In the genomic region with DNA sequence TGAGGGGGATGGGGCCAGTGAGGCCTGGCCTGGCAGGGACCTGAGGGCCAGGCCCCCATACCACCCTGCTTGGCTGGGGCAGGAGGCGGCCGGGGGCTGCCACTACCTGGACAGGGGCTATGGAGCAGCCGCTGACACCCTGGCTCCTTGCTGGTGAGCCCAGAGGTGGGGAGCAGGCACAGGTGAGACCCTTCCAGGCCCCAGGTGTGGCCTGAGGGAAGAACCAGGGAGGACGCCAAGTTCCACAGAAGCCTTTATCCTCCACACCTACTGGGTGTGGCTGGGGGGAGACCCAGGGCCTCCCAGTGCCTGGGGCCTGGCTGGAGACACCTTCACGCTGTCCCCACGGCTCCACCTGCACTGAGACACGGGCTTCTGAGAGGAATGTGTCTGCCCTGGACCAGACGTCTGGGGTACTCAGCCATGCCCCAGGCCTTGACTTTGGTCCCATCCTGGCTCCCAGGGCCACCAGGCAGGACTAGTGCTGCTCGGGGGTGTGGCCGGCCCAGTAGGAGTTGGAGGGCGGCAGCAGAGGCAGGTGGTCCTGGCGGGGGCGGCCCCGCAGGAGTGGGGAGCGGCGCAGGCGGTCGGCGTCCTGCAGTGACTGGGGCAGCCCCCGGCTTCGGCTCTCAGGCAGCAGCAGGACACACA, we compare ENCODE assay signal across 18 cellular contexts. TPM values are rescaled to one million over a fixed set of nuclear protein-coding genes. Genes with fewer than 3 reads are reported as not detected.
DNase-seq lines count a peak whose midpoint lies in the region; ATAC-seq, FAIRE-seq and TF ChIP-seq lines count a peak whose summit lies in the region.
"Had no signal": no experiment of that assay in that cellular context is flagged by ENCODE, and none has a peak within 500 bp of the region (broad histone marks: within the 10 kb centered on the region; RNA-seq: fewer than 3 reads in every experiment).

No MANE protein-coding gene starts in this region.

- H3K4me1 ChIP-seq in kidney (ENCODE audit: control insufficient read depth in 1 of 2, insufficient read depth in 1 of 2, low read depth in 1 of 2, low read length in 2 of 2), result peaks cover 0 to 10% of the 10 kb centered on the region in 2 donors
- no peaks in the 10 kb centered on the region for H3K4me1 ChIP-seq in smooth muscle cell (ENCODE audit: low read depth)
- H3K4me1 ChIP-seq: HAP-1 had no signal

- no peaks in the 10 kb centered on the region for H3K27me3 ChIP-seq in GM06990 (replicated peaks; ENCODE audit: control insufficient read depth, insufficient read depth, low read length)
- H3K27me3 ChIP-seq in smooth muscle cell (ENCODE audit: low read depth), result peaks cover 22% of the 10 kb centered on the region

- H3K36me3 ChIP-seq in GM06990 (ENCODE audit: control insufficient read depth, insufficient read depth, low read length), result no peaks in the 10 kb centered on the region
- no peaks in the 10 kb centered on the region for H3K36me3 ChIP-seq in kidney (ENCODE audit: control insufficient read depth in 1 of 2, insufficient read depth in 2 of 2, low read length in 2 of 2)
- no peaks in the 10 kb centered on the region for H3K36me3 ChIP-seq in smooth muscle cell (ENCODE audit: low read depth)
- H3K36me3 ChIP-seq: HAP-1 had no signal

- no peak overlapping the region for H3K27ac ChIP-seq in kidney (ENCODE audit: low read depth in 2 of 2, low read length in 2 of 2)
- H3K27ac ChIP-seq in smooth muscle cell (ENCODE audit: low read depth), result no peak overlapping the region

- H3K9ac ChIP-seq in kidney (ENCODE audit: low read length in 2 of 2) (no peak overlapping the region), smooth muscle cell (ENCODE audit: low read depth) (no peak overlapping the region)

- H3K9me3 ChIP-seq in kidney (ENCODE audit: control insufficient read depth in 1 of 2, low read length in 2 of 2) (no peaks in the 10 kb centered on the region), smooth muscle cell (replicated peaks; ENCODE audit: low read depth) (no peaks in the 10 kb centered on the region)
- H3K9me3 ChIP-seq: HAP-1 had no signal

- FAIRE-seq in kidney (lab: Jason Lieb, UNC), result no peak

- POLR2A ChIA-PET in activated B cell treated with CpG ODN at 0.5 μM for 24 hours (lab: Charles Lee), result no interaction called here

- no peak for TF ChIP-seq CTCF in GM06990 (IDR thresholded peaks at IDR 0.05; ENCODE audit: insufficient read depth, low read length, poor library complexity, severe bottlenecking)
- no peak for TF ChIP-seq CTCF in activated B cell treated with CpG ODN at 0.5 μM for 24 hours (IDR thresholded peaks at IDR 0.05)
- no peak for TF ChIP-seq CTCF in kidney (IDR thresholded peaks at IDR 0.05; ENCODE audit: borderline replicate concordance, extremely low read depth, insufficient read depth)
- no peak for TF ChIP-seq CTCF in smooth muscle cell (IDR thresholded peaks at IDR 0.05; ENCODE audit: borderline replicate concordance, insufficient read depth, poor library complexity, severe bottlenecking)

- H3K79me2 ChIP-seq in smooth muscle cell (ENCODE audit: low read depth), result no peaks in the 10 kb centered on the region

- H3K36me3 Mint-ChIP-seq in activated B cell treated with CpG ODN at 0.5 μM for 24 hours (ENCODE audit: low read depth), result no peaks in the 10 kb centered on the region
- no peaks in the 10 kb centered on the region for H3K36me3 Mint-ChIP-seq in immature natural killer cell

- H3K9me3 Mint-ChIP-seq in activated B cell treated with CpG ODN at 0.5 μM for 24 hours (no peaks in the 10 kb centered on the region), immature natural killer cell (no peaks in the 10 kb centered on the region)
- H3K9me3 Mint-ChIP-seq: CD4-positive, alpha-beta T cell had no signal

- WGBS in smooth muscle cell (ENCODE audit: low lambda C conversion rate), result 91% methylated on average over 21 of the region's 21 CpGs

- CTCF ChIA-PET in activated B cell treated with CpG ODN at 0.5 μM for 24 hours (lab: Charles Lee), result no interaction called here

- H3K4me1 Mint-ChIP-seq in activated B cell treated with CpG ODN at 0.5 μM for 24 hours (peaks cover 8% of the 10 kb centered on the region), immature natural killer cell (peaks cover 0 to 10% of the 10 kb centered on the region in 2 donors)

- no peaks in the 10 kb centered on the region for H3F3A ChIP-seq in smooth muscle cell (ENCODE audit: low read depth)

- no peaks in the 10 kb centered on the region for H4K20me1 ChIP-seq in smooth muscle cell (ENCODE audit: low read depth)

- intact Hi-C loops in activated B cell treated with CpG ODN at 0.5 μM for 24 hours (cut with micrococcal nuclease) (no loop called here), kidney (cut with DNase I) (no loop called here)

- no peak overlapping the region for H3K4me3 Mint-ChIP-seq in activated B cell treated with CpG ODN at 0.5 μM for 24 hours
- no peak overlapping the region for H3K4me3 Mint-ChIP-seq in immature natural killer cell
- H3K4me3 Mint-ChIP-seq: CD4-positive, alpha-beta T cell had no signal

- no peak overlapping the region for H3K4me3 ChIP-seq in GM06990 (replicated peaks; ENCODE audit: low read depth, low read length)
- no peak overlapping the region for H3K4me3 ChIP-seq in kidney (ENCODE audit: low read length in 2 of 2)
- H3K4me3 ChIP-seq in smooth muscle cell, result no peak overlapping the region
- H3K4me3 ChIP-seq: HAP-1 had no signal

- no peak overlapping the region for H3K27ac Mint-ChIP-seq in activated B cell treated with CpG ODN at 0.5 μM for 24 hours
- no peak overlapping the region for H3K27ac Mint-ChIP-seq in immature natural killer cell
- H3K27ac Mint-ChIP-seq: CD4-positive, alpha-beta T cell had no signal

- no peak overlapping the region for H2AFZ ChIP-seq in smooth muscle cell (ENCODE audit: low read depth)

- H3K4me2 ChIP-seq in smooth muscle cell, result no peak overlapping the region

- DNase-seq in GM06990 (ENCODE audit: extremely low read depth, insufficient read length) (peak; percentile 8), activated B cell treated with CpG ODN at 0.5 μM for 24 hours (peak; percentile 14), kidney (peak; percentile 75), retina (peak; percentile 4), smooth muscle cell (lab: John Stamatoyannopoulos, UW; ENCODE audit: unreplicated experiment) (no peak), immature natural killer cell (no peak), COR-L47 (lab: John Stamatoyannopoulos, UW) (no peak)
- DNase-seq: CD4-positive, alpha-beta T cell; DMS79 treated with DMSO at 0.1 percent for 48 hours; NCI-H1048; NCI-H146; NCI-H2081 treated with DMSO at 0.1 percent for 48 hours; NCI-H2227 treated with DMSO at 0.1 percent for 48 hours; NCI-H524 had no signal

- ATAC-seq in activated B cell treated with CpG ODN at 0.5 μM for 24 hours (ENCODE audit: low read depth), result no peak
- ATAC-seq in GM19397 (IDR thresholded peaks at IDR 0.05; ENCODE audit: unreplicated experiment), result no peak

- peaks cover 10% of the 10 kb centered on the region for H3K27me3 Mint-ChIP-seq in activated B cell treated with CpG ODN at 0.5 μM for 24 hours
- H3K27me3 Mint-ChIP-seq in immature natural killer cell (ENCODE audit: low read depth in 3 of 3), result peaks cover 0 to 6% (median 0%) of the 10 kb centered on the region in 3 donors

RNA-seq across cellular contexts. Expression of gene SLC22A31, which starts 4.7 kb away (rescaled TPM):
- not detected in 2 replicates for total RNA-seq in activated B cell treated with CpG ODN at 0.5 μM for 24 hours
- total RNA-seq in kidney, result 1.8 TPM
- polyA plus RNA-seq in kidney (ENCODE audit: insufficient read depth, low read depth, low replicate concordance), result 0.47 TPM
- not detected in 2 replicates for total RNA-seq in smooth muscle cell
- 0.43 TPM in 1 of 2 replicates, not detected in the other for polyA plus RNA-seq in smooth muscle cell
- not detected for polyA plus RNA-seq in immature natural killer cell
- total RNA-seq: MCF 10A, SK-MEL-5 had no signal

RNA-seq across cellular contexts. Expression of gene ZNF778, which starts 21.9 kb away (rescaled TPM):
- total RNA-seq in activated B cell treated with CpG ODN at 0.5 μM for 24 hours (7.2 and 11.4 TPM in 2 replicates), kidney (12.7 TPM), smooth muscle cell (6.2 and 6.7 TPM in 2 replicates)
- polyA plus RNA-seq in kidney (ENCODE audit: insufficient read depth, low read depth, low replicate concordance) (2.2 TPM), smooth muscle cell (1.6 and 3.0 TPM in 2 replicates), immature natural killer cell (1 to 10 TPM; 4.0 to 5.0 (median 5.0) TPM)

RNA-seq across cellular contexts. Expression of gene CDH15, which starts 24.1 kb away (rescaled TPM):
- total RNA-seq in activated B cell treated with CpG ODN at 0.5 μM for 24 hours, result not detected in 2 replicates
- 0.31 TPM for total RNA-seq in kidney
- polyA plus RNA-seq in kidney (ENCODE audit: insufficient read depth, low read depth, low replicate concordance), result 0.22 TPM
- 0.36 and 0.45 TPM in 2 replicates for total RNA-seq in smooth muscle cell
- 1.2 and 1.4 TPM in 2 replicates for polyA plus RNA-seq in smooth muscle cell
- not detected for polyA plus RNA-seq in immature natural killer cell
- total RNA-seq: CD4-positive, alpha-beta T cell; MCF 10A; SK-MEL-5 had no signal

Comparison
In these comparisons a context has a peak if more than half of its experiments do, and no peak if none do; other contexts are left out.
1. DNase-seq: peak in GM06990 (single experiment), activated B cell treated with CpG ODN at 0.5 μM for 24 hours (single experiment), kidney (single experiment) and retina (single experiment); none in smooth muscle cell (single experiment), immature natural killer cell (0 of 3) and COR-L47 (single experiment).